In the genomic region with DNA sequence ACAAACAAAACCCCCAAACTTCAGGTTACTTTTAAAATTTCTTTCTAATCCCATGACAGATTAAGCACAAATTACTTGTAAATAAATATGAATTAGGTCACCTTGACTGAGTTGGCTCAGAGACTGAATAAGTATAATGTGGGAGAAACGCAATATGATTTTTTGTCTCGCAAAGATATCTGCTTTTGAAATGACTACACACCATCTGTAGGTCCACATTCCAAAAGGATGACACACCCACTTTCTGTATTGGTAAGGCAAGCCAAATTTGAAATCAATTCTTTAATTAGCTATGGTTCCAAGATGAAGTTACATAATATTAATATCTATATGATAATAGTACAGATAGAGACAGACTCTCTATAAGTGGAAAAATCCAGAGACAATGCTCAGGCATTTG, we compare ENCODE assay signal across 20 cellular contexts.
"Had no signal": no experiment of that assay in that cellular context is flagged by ENCODE, and none has a peak within 500 bp of the region (broad histone marks: within the 10 kb centered on the region; RNA-seq: fewer than 3 reads in every experiment).

No MANE protein-coding gene starts in this region.

- H3K4me1 Mint-ChIP-seq: activated naive CD8-positive, alpha-beta T cell treated with anti-CD3 and anti-CD28 coated beads for 36 hours; memory B cell; naive B cell had no signal

- DNase-seq: activated CD4-positive, alpha-beta T cell treated with anti-CD3 and anti-CD28 coated beads, Interleukin-2, amount 50 U/mL, for 4 hours; activated naive CD8-positive, alpha-beta T cell treated with anti-CD3 and anti-CD28 coated beads for 36 hours; central memory CD4-positive, alpha-beta T cell; colonic mucosa; erythroblast; heart right ventricle; immature natural killer cell; mucosa of descending colon; naive B cell; ovary; psoas muscle; right cardiac atrium; stimulated activated CD4-positive, alpha-beta T cell treated with anti-CD3 and anti-CD28 coated beads, Interleukin-2, amount 100 ng/mL, for 48 hours; WERI-Rb-1 had no signal

- H3K27ac Mint-ChIP-seq: activated naive CD8-positive, alpha-beta T cell treated with anti-CD3 and anti-CD28 coated beads for 36 hours; memory B cell; stimulated activated naive CD8-positive, alpha-beta T cell treated with anti-CD3 and anti-CD28 coated beads, Interleukin-15, Interleukin-2, amounts not matched to agents 100 ng/mL and 50 ng/mL, for 24 hours had no signal

- FAIRE-seq: urothelium cell line had no signal

- H3K4me1 ChIP-seq: colonic mucosa had no signal

- H3K9me3 ChIP-seq: colonic mucosa, heart right ventricle, mucosa of descending colon, ovary, psoas muscle, tibial nerve had no signal

- H3K4me3 ChIP-seq: colonic mucosa, heart right ventricle, mucosa of descending colon, ovary, psoas muscle, skin epidermis, tibial nerve had no signal

- H3K4me3 Mint-ChIP-seq: activated naive CD8-positive, alpha-beta T cell treated with anti-CD3 and anti-CD28 coated beads for 36 hours; brain; immature natural killer cell; memory B cell; naive B cell; stimulated activated naive CD8-positive, alpha-beta T cell treated with anti-CD3 and anti-CD28 coated beads, Interleukin-15, Interleukin-2, amounts not matched to agents 100 ng/mL and 50 ng/mL, for 24 hours had no signal

- H3K36me3 Mint-ChIP-seq: naive B cell had no signal

- ATAC-seq: heart right ventricle, mucosa of descending colon, psoas muscle, right cardiac atrium had no signal

- H3K36me3 ChIP-seq: colonic mucosa, ovary had no signal

- H3K27ac ChIP-seq: colonic mucosa, heart right ventricle, ovary, psoas muscle, tibial nerve, WERI-Rb-1 had no signal

- H3K27me3 ChIP-seq: colonic mucosa, heart right ventricle, ovary, tibial nerve had no signal

- H3K27me3 Mint-ChIP-seq: activated naive CD8-positive, alpha-beta T cell treated with anti-CD3 and anti-CD28 coated beads for 36 hours; brain; memory B cell; naive B cell; stimulated activated naive CD8-positive, alpha-beta T cell treated with anti-CD3 and anti-CD28 coated beads, Interleukin-15, Interleukin-2, amounts not matched to agents 100 ng/mL and 50 ng/mL, for 24 hours had no signal

- H3K9me3 Mint-ChIP-seq: activated naive CD8-positive, alpha-beta T cell treated with anti-CD3 and anti-CD28 coated beads for 36 hours; brain; immature natural killer cell; memory B cell; naive B cell; stimulated activated naive CD8-positive, alpha-beta T cell treated with anti-CD3 and anti-CD28 coated beads, Interleukin-15, Interleukin-2, amounts not matched to agents 100 ng/mL and 50 ng/mL, for 24 hours had no signal
